8 cellular contexts compared by ENCODE assay signal in genomic region chr4:152780267-152780811, GRCh38. TPM values are rescaled to one million over a fixed set of nuclear protein-coding genes. Genes with fewer than 3 reads are reported as not detected.
DNase-seq lines count a peak whose midpoint lies in the region; ATAC-seq and TF ChIP-seq lines count a peak whose summit lies in the region.

No MANE protein-coding gene starts in this region.

- peak overlapping the region; percentile 78 to 92 for H3K4me3 ChIP-seq in HCT116 (replicated peaks in 1 of 2; ENCODE audit: low read depth in 1 of 2, low read length in 2 of 2)
- peak overlapping the region; percentile 91 for H3K4me3 ChIP-seq in epithelial cell of proximal tubule (ENCODE audit: low read depth, low read length)

- in situ Hi-C loops in SK-MEL-5 (cut with HindIII; ENCODE audit: low pct_unique_long_range_greater_than_20kb, low sequenced_read_pairs) (no loop called here), GM13976 (cut with MboI; ENCODE audit: low sequenced_read_pairs, unreplicated experiment) (no loop called here)

- peaks cover 11% of the 10 kb centered on the region for H3K27me3 Mint-ChIP-seq in CD4-positive, alpha-beta T cell
- peaks cover 0 to 12% (median 3%) of the 10 kb centered on the region in 5 donors for H3K27me3 Mint-ChIP-seq in naive thymus-derived CD8-positive, alpha-beta T cell

- H3K9me2 ChIP-seq in HCT116 (ENCODE audit: insufficient read depth), result no peaks in the 10 kb centered on the region

- no peak for TF ChIP-seq CTCF in CD4-positive, alpha-beta T cell (IDR thresholded peaks at IDR 0.05)
- TF ChIP-seq CTCF in HCT116 (IDR thresholded peaks at IDR 0.05 in 2 of 3, conservative IDR thresholded peaks at IDR 0.05 in 1 of 3; ENCODE audit: borderline replicate concordance in 1 of 3, insufficient read depth in 1 of 3, low read depth in 2 of 3, low read length in 2 of 3) (no peak), epithelial cell of proximal tubule (conservative IDR thresholded peaks at IDR 0.05; ENCODE audit: low read depth, low read length) (no peak), GM13976 (IDR thresholded peaks at IDR 0.05; ENCODE audit: borderline replicate concordance, control extremely low read depth, extremely low read depth, insufficient read depth, missing control alignments) (no peak)

- RAD21 ChIA-PET in HCT116 (lab: Charles Lee; ENCODE audit: low non-redundant PET in 1 of 2, low total read pairs in 2 of 2, uncharacterized antibody in 2 of 2, unreplicated experiment in 2 of 2), result no interaction called here

- no peaks in the 10 kb centered on the region for H3K9me3 ChIP-seq in CD4-positive, alpha-beta T cell (ENCODE audit: control insufficient read depth, low read length)
- H3K9me3 ChIP-seq in HCT116 (ENCODE audit: control insufficient read depth in 1 of 2, insufficient read depth in 1 of 2, low read depth in 1 of 2, low read length in 2 of 2), result no peaks in the 10 kb centered on the region

- no peaks in the 10 kb centered on the region for H3K9me3 Mint-ChIP-seq in CD4-positive, alpha-beta T cell
- no peaks in the 10 kb centered on the region for H3K9me3 Mint-ChIP-seq in naive thymus-derived CD8-positive, alpha-beta T cell

- H3K9ac ChIP-seq in HCT116 (ENCODE audit: low read length), result peak overlapping the region; percentile 86

- peak overlapping the region; percentile 90 for H3K4me3 Mint-ChIP-seq in CD4-positive, alpha-beta T cell
- H3K4me3 Mint-ChIP-seq in naive thymus-derived CD8-positive, alpha-beta T cell, result peak overlapping the region; percentile 92 to 100 (median 99)

- DNase-seq in CD4-positive, alpha-beta T cell, result peak in 1 of 10 experiments; percentile 64
- DNase-seq in HCT116 (ENCODE audit: low read depth, low spot score) (no peak), SK-MEL-5 (ENCODE audit: low read depth, low spot score) (peak; percentile 26), epithelial cell of proximal tubule (ENCODE audit: low read depth) (no peak), midbrain (lab: John Stamatoyannopoulos, UW) (no peak), GM13976 (ENCODE audit: low spot score) (no peak)
- DNase-seq in naive thymus-derived CD8-positive, alpha-beta T cell, result peak in 1 of 10 donors; percentile 56

- peaks cover 13% of the 10 kb centered on the region for H3K36me3 Mint-ChIP-seq in CD4-positive, alpha-beta T cell (ENCODE audit: low read depth)
- no peaks in the 10 kb centered on the region for H3K36me3 Mint-ChIP-seq in naive thymus-derived CD8-positive, alpha-beta T cell

- peak overlapping the region; percentile 95 for H3K27ac Mint-ChIP-seq in CD4-positive, alpha-beta T cell
- H3K27ac Mint-ChIP-seq in naive thymus-derived CD8-positive, alpha-beta T cell, result peak overlapping the region; percentile 87 to 99 (median 97)

- peaks cover 53% of the 10 kb centered on the region for H3K79me2 ChIP-seq in HCT116 (ENCODE audit: insufficient read depth, low read length)

- TSS peak; percentile 75 for BruUV-seq in HCT116 (replicated peaks; lab: Mats Ljungman, UMichigan)

- no peaks in the 10 kb centered on the region; the same call in 1 of the 2 replicates for H4K20me1 ChIP-seq in HCT116 (ENCODE audit: insufficient read depth)

- H2AFZ ChIP-seq in HCT116 (ENCODE audit: low read depth, low read length, poor library complexity, severe bottlenecking), result no peak overlapping the region

- H3K4me1 Mint-ChIP-seq in CD4-positive, alpha-beta T cell (ENCODE audit: low read depth), result peaks cover 56% of the 10 kb centered on the region
- H3K4me1 Mint-ChIP-seq in naive thymus-derived CD8-positive, alpha-beta T cell, result peaks cover 18 to 63% (median 51%) of the 10 kb centered on the region in 4 donors

- intact Hi-C loops in CD4-positive, alpha-beta T cell (cut with DNase I, micrococcal nuclease), result loop anchor here in 1 of 2 experiments (5.0 to 10.0 kb wide), 3 partner anchors 243 to 1766 kb away; partner anchors contain the start of genes FBXW7, FHIP1A and LRBA
- intact Hi-C loops in HCT116 (cut with micrococcal nuclease), result no loop called here

- ATAC-seq in CD4-positive, alpha-beta T cell (ENCODE audit: poor library complexity), result peak; percentile 75
- ATAC-seq in HCT116 (peak; percentile 1), GM18858 (IDR thresholded peaks at IDR 0.05; ENCODE audit: unreplicated experiment) (no peak)
- ATAC-seq in naive thymus-derived CD8-positive, alpha-beta T cell, result peak in 1 of 2 donors; percentile 71

- H3K4me2 ChIP-seq in HCT116 (ENCODE audit: low read length), result peak overlapping the region; percentile 91

- CTCF ChIA-PET in CD4-positive, alpha-beta T cell (lab: Charles Lee), result interaction anchor here (0.9 to 1.7 kb wide), 3 partner anchors 304 to 1681 kb away, joined by 3 to 6 read pairs (median 3); partner anchors contain the start of genes RPS3A and TMEM131L
- CTCF ChIA-PET in HCT116 (lab: Charles Lee), result no interaction called here

- peaks cover 5 to 21% of the 10 kb centered on the region in 2 experiments; a peak in 3 of 4 replicates for H3K4me1 ChIP-seq in HCT116 (ENCODE audit: control insufficient read depth in 1 of 2, insufficient read depth in 2 of 2, low read length in 2 of 2)

- no peaks in the 10 kb centered on the region for H3K36me3 ChIP-seq in HCT116 (ENCODE audit: control insufficient read depth in 1 of 2, insufficient read depth in 2 of 2, low read length in 2 of 2)

- H3K27ac ChIP-seq in CD4-positive, alpha-beta T cell (ENCODE audit: low read depth, low read length), result peak overlapping the region; percentile 79
- H3K27ac ChIP-seq in HCT116 (ENCODE audit: low read depth, low read length), result peak overlapping the region; percentile 68

- H3K27me3 ChIP-seq in CD4-positive, alpha-beta T cell (ENCODE audit: control insufficient read depth, insufficient read depth, low read length), result no peaks in the 10 kb centered on the region
- no peaks in the 10 kb centered on the region for H3K27me3 ChIP-seq in HCT116 (ENCODE audit: insufficient read depth, low read length)

- TF ChIP-seq RAD21 in HCT116 (IDR thresholded peaks at IDR 0.05; ENCODE audit: low read depth), result no peak

- POLR2A ChIA-PET in CD4-positive, alpha-beta T cell (lab: Charles Lee), result interaction anchor here (0.7 to 3.1 kb wide), 9 partner anchors 11 to 1765 kb away, joined by 3 to 17 read pairs (median 7); partner anchors contain the start of genes FBXW7, LRBA and TMEM154
- POLR2A ChIA-PET in HCT116 (lab: Charles Lee), result interaction anchor here (1.4 kb wide), 1 partner anchor 13 kb away, joined by 3 read pairs; no protein-coding TSS in a partner anchor
- POLR2A ChIA-PET in naive thymus-derived CD8-positive, alpha-beta T cell (lab: Charles Lee), result interaction anchor here (2.4 to 2.6 kb wide), 2 partner anchors 101 to 244 kb away, joined by 12 to 13 read pairs; partner anchors contain the start of genes FBXW7 and TMEM154

- no peak for TF ChIP-seq POLR2A in HCT116 (IDR thresholded peaks at IDR 0.05; ENCODE audit: borderline replicate concordance, extremely low read depth, insufficient read depth, insufficient read length)

TF ChIP-seq in HCT116, 20 proteins besides CTCF, POLR2A, EP300 and RAD21:
- no peak for TF ChIP-seq ZFX (IDR thresholded peaks at IDR 0.05)
- no peak for TF ChIP-seq ELF1 (IDR thresholded peaks at IDR 0.05; ENCODE audit: borderline replicate concordance, low read depth)
- TF ChIP-seq SP1 (IDR thresholded peaks at IDR 0.05; ENCODE audit: low read depth), result no peak
- no peak for TF ChIP-seq SIN3A (IDR thresholded peaks at IDR 0.05; ENCODE audit: low read depth)
- TF ChIP-seq POLR2AphosphoS5 (IDR thresholded peaks at IDR 0.05; ENCODE audit: low read depth, low read length), result no peak
- TF ChIP-seq ZNF274 (IDR thresholded peaks at IDR 0.05; ENCODE audit: low read depth, low read length), result no peak
- TF ChIP-seq YY1 (IDR thresholded peaks at IDR 0.05; ENCODE audit: extremely low read depth, insufficient replicate concordance, low read depth, low read length), result no peak
- no peak for TF ChIP-seq CEBPB (IDR thresholded peaks at IDR 0.05; ENCODE audit: low read depth)
- no peak for TF ChIP-seq ZBTB33 (IDR thresholded peaks at IDR 0.05; ENCODE audit: extremely low read depth, insufficient replicate concordance, low read length)
- TF ChIP-seq CBX3 (IDR thresholded peaks at IDR 0.05; ENCODE audit: low read depth), result no peak
- TF ChIP-seq JUND (IDR thresholded peaks at IDR 0.05), result no peak

RNA-seq across cellular contexts. Expression of gene ARFIP1, which starts 0.6 kb away (rescaled TPM):
- 1 to 10 TPM; 2.6 to 3.0 TPM for total RNA-seq in CD4-positive, alpha-beta T cell
- total RNA-seq in HCT116 (2021; ENCODE audit: unreplicated experiment), result 32.7 TPM
- polyA plus RNA-seq in HCT116 (2012), result 9.2 and 13.7 TPM in 2 replicates
- total RNA-seq in SK-MEL-5 (2014; rRNA removed; shearing (Covaris generic)), result 41.2 and 42.0 TPM in 2 replicates
- polyA plus RNA-seq in SK-MEL-5 (2015; cell fraction: cytosol; rRNA removed), result 25.9 and 26.4 TPM in 2 replicates
- polyA plus RNA-seq in SK-MEL-5 (2015; cell fraction: nucleus; rRNA removed), result 10.1 and 14.6 TPM in 2 replicates
- 29.1 and 33.9 TPM in 2 replicates for total RNA-seq in epithelial cell of proximal tubule
- 10 to 100 TPM; 11.3 to 14.5 TPM for total RNA-seq in naive thymus-derived CD8-positive, alpha-beta T cell
- polyA plus RNA-seq in naive thymus-derived CD8-positive, alpha-beta T cell, result 10 to 100 TPM; 12.2 to 21.3 (median 17.9) TPM

RNA-seq across cellular contexts. Expression of gene TIGD4, which starts 0.8 kb away (rescaled TPM):
- total RNA-seq in CD4-positive, alpha-beta T cell, result under 1 TPM in 1 of 2 experiments, not detected in 1; 0.22 TPM
- 0.42 TPM for total RNA-seq in HCT116 (2021; ENCODE audit: unreplicated experiment)
- 0.09 and 0.14 TPM in 2 replicates for polyA plus RNA-seq in HCT116 (2012)
- total RNA-seq in SK-MEL-5 (2014; rRNA removed; shearing (Covaris generic)), result 1.8 and 2.1 TPM in 2 replicates
- 0.85 and 1.2 TPM in 2 replicates for polyA plus RNA-seq in SK-MEL-5 (2015; cell fraction: cytosol; rRNA removed)
- polyA plus RNA-seq in SK-MEL-5 (2015; cell fraction: nucleus; rRNA removed), result 4.3 and 5.1 TPM in 2 replicates
- total RNA-seq in epithelial cell of proximal tubule, result 0.12 and 0.36 TPM in 2 replicates
- under 1 TPM; 0.36 to 0.47 TPM for total RNA-seq in naive thymus-derived CD8-positive, alpha-beta T cell
- polyA plus RNA-seq in naive thymus-derived CD8-positive, alpha-beta T cell, result under 1 TPM in 1 of 3 donors, not detected in 2; 0.12 TPM
